In the genomic region with DNA sequence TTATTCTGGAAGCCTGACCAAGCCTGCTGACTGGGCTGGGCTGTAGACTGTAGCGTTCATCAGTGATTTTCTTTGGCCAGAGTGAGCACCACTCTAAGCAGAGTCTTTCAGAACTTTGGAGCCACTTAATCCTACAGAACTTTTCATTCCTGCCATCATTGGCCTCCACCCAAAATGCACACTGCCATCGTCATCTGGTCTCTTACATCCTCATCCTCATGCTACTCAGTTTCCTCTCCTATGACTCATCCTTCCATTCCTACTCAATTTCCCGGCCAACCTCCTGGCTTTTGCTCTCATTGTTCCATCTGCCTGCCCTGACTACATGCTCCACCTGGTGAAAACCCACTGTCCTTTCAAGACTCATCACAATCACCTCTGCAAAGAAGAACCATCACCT, we compare ENCODE assay signal across 23 cellular contexts.
A peak's percentile ranks its signal among the peaks of the same experiment; 100 is the strongest.
DNase-seq lines count a peak whose midpoint lies in the region; FAIRE-seq and TF ChIP-seq lines count a peak whose summit lies in the region.
"Had no signal": no experiment of that assay in that cellular context is flagged by ENCODE, and none has a peak within 500 bp of the region (broad histone marks: within the 10 kb centered on the region; RNA-seq: fewer than 3 reads in every experiment).

No MANE protein-coding gene starts in this region.

- DNase-seq in MCF 10A (ENCODE audit: unreplicated experiment) (peak; percentile 61), breast epithelium (ENCODE audit: low spot score in 2 of 2) (no peak), brain microvascular endothelial cell (peak; percentile 27), fibroblast of pulmonary artery (ENCODE audit: low read depth) (peak; percentile 63), urothelium cell line (ENCODE audit: low spot score) (peak; percentile 38), mucosa of gallbladder (ENCODE audit: low spot score) (no peak), NCI-H146 treated with DMSO at 0.1 percent for 48 hours (lab: John Stamatoyannopoulos, UW; ENCODE audit: unreplicated experiment) (no peak), Ammon's horn (ENCODE audit: low spot score) (no peak)
- DNase-seq: activated CD8-positive, alpha-beta T cell treated with anti-CD3 and anti-CD28 coated beads for 36 hours; heart right ventricle; HFFc6; NCI-H2029 treated with DMSO at 0.1 percent for 48 hours; psoas muscle; SHP77 treated with DMSO at 0.1 percent for 48 hours; stimulated activated naive B cell treated with anti-CD40 and anti-IgM and Interleukin-4, amounts not matched to agents 10 μg/mL and 1 μg/mL and 100 μg/mL, for 72 hours had no signal

- no TSS peak for BruUV-seq in MCF 10A (replicated peaks; lab: Mats Ljungman, UMichigan)

- H3K27ac ChIP-seq in breast epithelium (no peak overlapping the region), brain microvascular endothelial cell (no peak overlapping the region)
- H3K27ac ChIP-seq: C4-2B, heart right ventricle, psoas muscle had no signal

- H3K4me1 ChIP-seq in breast epithelium, result no peaks in the 10 kb centered on the region
- H3K4me1 ChIP-seq: psoas muscle had no signal

- TF ChIP-seq POLR2A in breast epithelium (IDR thresholded peaks at IDR 0.05), result no peak

- CTCF ChIA-PET in MCF 10A (lab: Yijun Ruan, JAX), result interaction anchor here (1.8 kb wide), 1 partner anchor 13 kb away, joined by 8 read pairs; no protein-coding TSS in a partner anchor

- no peaks in the 10 kb centered on the region for H3K36me3 ChIP-seq in breast epithelium
- H3K36me3 ChIP-seq in brain microvascular endothelial cell (replicated peaks), result no peaks in the 10 kb centered on the region
- H3K36me3 ChIP-seq: heart right ventricle had no signal

- no peak for FAIRE-seq in urothelium cell line (lab: Jason Lieb, UNC)
- FAIRE-seq: A204.1, endometrium, islet of Langerhans had no signal

- TF ChIP-seq CTCF in MCF 10A (IDR thresholded peaks at IDR 0.05; ENCODE audit: unreplicated experiment), result no peak
- no peak for TF ChIP-seq CTCF in breast epithelium (IDR thresholded peaks at IDR 0.05)
- TF ChIP-seq CTCF in brain microvascular endothelial cell (IDR thresholded peaks at IDR 0.05; ENCODE audit: low read depth, low read length, missing control alignments), result no peak
- TF ChIP-seq CTCF in fibroblast of pulmonary artery (IDR thresholded peaks at IDR 0.05; ENCODE audit: low read length, missing control alignments), result no peak

- in situ Hi-C loops in brain microvascular endothelial cell (cut with HindIII; ENCODE audit: low pct_ligation_motif_present, low sequenced_read_pairs), result no loop called here

- no peak overlapping the region for H3K27ac Mint-ChIP-seq in MCF 10A (ENCODE audit: low read depth, unreplicated experiment)
- H3K27ac Mint-ChIP-seq: activated CD8-positive, alpha-beta T cell treated with anti-CD3 and anti-CD28 coated beads for 36 hours; HFFc6; memory B cell; nephron; stimulated activated naive B cell treated with anti-CD40 and anti-IgM and Interleukin-4, amounts not matched to agents 10 μg/mL and 1 μg/mL and 100 μg/mL, for 72 hours; WTC11 had no signal

- no peaks in the 10 kb centered on the region for H3K4me1 Mint-ChIP-seq in MCF 10A (ENCODE audit: insufficient read depth, unreplicated experiment)
- H3K4me1 Mint-ChIP-seq: central memory CD8-positive, alpha-beta T cell; memory B cell; WTC11 had no signal

- no peaks in the 10 kb centered on the region for H3K36me3 Mint-ChIP-seq in MCF 10A (ENCODE audit: insufficient read depth, unreplicated experiment)
- H3K36me3 Mint-ChIP-seq: memory B cell; stimulated activated naive B cell treated with anti-CD40 and anti-IgM and Interleukin-4, amounts not matched to agents 10 μg/mL and 1 μg/mL and 100 μg/mL, for 72 hours; WTC11 had no signal

- H3K9me3 ChIP-seq in breast epithelium, result no peaks in the 10 kb centered on the region
- H3K9me3 ChIP-seq: heart right ventricle, psoas muscle had no signal

- no peaks in the 10 kb centered on the region for H3K27me3 Mint-ChIP-seq in MCF 10A (ENCODE audit: insufficient read depth, unreplicated experiment)
- H3K27me3 Mint-ChIP-seq: activated CD8-positive, alpha-beta T cell treated with anti-CD3 and anti-CD28 coated beads for 36 hours; central memory CD8-positive, alpha-beta T cell; stimulated activated naive B cell treated with anti-CD40 and anti-IgM and Interleukin-4, amounts not matched to agents 10 μg/mL and 1 μg/mL and 100 μg/mL, for 72 hours had no signal

- intact Hi-C loops in MCF 10A (cut with micrococcal nuclease), result no loop called here
- intact Hi-C loops in breast epithelium (cut with DNase I; ENCODE audit: low total_unique reads), result no loop called here

- POLR2A ChIA-PET in MCF 10A (lab: Yijun Ruan, JAX), result no interaction called here

- no peak overlapping the region for H3K4me3 ChIP-seq in breast epithelium
- no peak overlapping the region for H3K4me3 ChIP-seq in brain microvascular endothelial cell (ENCODE audit: low read depth, low read length)
- no peak overlapping the region for H3K4me3 ChIP-seq in fibroblast of pulmonary artery (replicated peaks; ENCODE audit: low read depth, low read length)
- H3K4me3 ChIP-seq: heart right ventricle, psoas muscle had no signal

- no peak overlapping the region for H3K4me3 Mint-ChIP-seq in MCF 10A (ENCODE audit: unreplicated experiment)
- H3K4me3 Mint-ChIP-seq: activated CD8-positive, alpha-beta T cell treated with anti-CD3 and anti-CD28 coated beads for 36 hours; central memory CD8-positive, alpha-beta T cell; HFFc6; memory B cell; nephron; stimulated activated naive B cell treated with anti-CD40 and anti-IgM and Interleukin-4, amounts not matched to agents 10 μg/mL and 1 μg/mL and 100 μg/mL, for 72 hours; WTC11 had no signal

- H3K9me3 Mint-ChIP-seq in MCF 10A (ENCODE audit: unreplicated experiment), result no peaks in the 10 kb centered on the region
- H3K9me3 Mint-ChIP-seq: activated CD8-positive, alpha-beta T cell treated with anti-CD3 and anti-CD28 coated beads for 36 hours; central memory CD8-positive, alpha-beta T cell; HFFc6; memory B cell; nephron; stimulated activated naive B cell treated with anti-CD40 and anti-IgM and Interleukin-4, amounts not matched to agents 10 μg/mL and 1 μg/mL and 100 μg/mL, for 72 hours; WTC11 had no signal

- no peaks in the 10 kb centered on the region for H3K27me3 ChIP-seq in breast epithelium
- no peaks in the 10 kb centered on the region for H3K27me3 ChIP-seq in brain microvascular endothelial cell (replicated peaks)
- H3K27me3 ChIP-seq: heart right ventricle had no signal

Comparison
In these comparisons a context has a peak if more than half of its experiments do, and no peak if none do; other contexts are left out.
1. DNase-seq: peak in MCF 10A (single experiment), brain microvascular endothelial cell (single experiment), fibroblast of pulmonary artery (single experiment) and urothelium cell line (single experiment); none in breast epithelium (0 of 2), mucosa of gallbladder (single experiment), NCI-H146 treated with DMSO at 0.1 percent for 48 hours (single experiment) and Ammon's horn (single experiment).